7 cellular contexts compared by ENCODE assay signal in genomic region chr2:217943379-217944321, GRCh38. TPM values are rescaled to one million over a fixed set of nuclear protein-coding genes. Genes with fewer than 3 reads are reported as not detected.
DNase-seq lines count a peak whose midpoint lies in the region; FAIRE-seq and TF ChIP-seq lines count a peak whose summit lies in the region.

No MANE protein-coding gene starts in this region.

- H3K9me3 ChIP-seq in kidney (ENCODE audit: control insufficient read depth in 1 of 2, low read length in 2 of 2): no peaks in the 10 kb centered on the region

- H3K4me1 ChIP-seq in kidney (ENCODE audit: control insufficient read depth in 1 of 2, insufficient read depth in 1 of 2, low read depth in 1 of 2, low read length in 2 of 2): peaks cover 20 to 56% of the 10 kb centered on the region in 2 donors

- peak overlapping the region; percentile 82 to 90 for H3K9ac ChIP-seq in kidney (ENCODE audit: low read length in 2 of 2)

- intact Hi-C loops in kidney (cut with DNase I): loop anchor here (10.0 kb wide), 1 partner anchor 49 kb away; no protein-coding TSS in a partner anchor

- no peak for FAIRE-seq in kidney (lab: Jason Lieb, UNC)

- H3K27ac ChIP-seq in kidney (ENCODE audit: low read depth in 2 of 2, low read length in 2 of 2) (peak overlapping the region; percentile 93 to 96), skin epidermis (peak overlapping the region in 20 of 21 experiments; percentile 9 to 84 (median 58))

- peak; percentile 46 for TF ChIP-seq CTCF in kidney (IDR thresholded peaks at IDR 0.05; ENCODE audit: borderline replicate concordance, extremely low read depth, insufficient read depth)

- DNase-seq in GDM1 (lab: John Stamatoyannopoulos, UW) (peak; percentile 35), NCI-H2227 (lab: John Stamatoyannopoulos, UW; ENCODE audit: unreplicated experiment) (peak; percentile 87), T47D (ENCODE audit: low read depth in 1 of 2, low spot score in 1 of 2) (peak; percentile 72 to 78), kidney (peak; percentile 97), NCI-H1092 treated with DMSO at 0.1 percent for 48 hours (lab: John Stamatoyannopoulos, UW) (no peak), T-helper 9 cell (no peak)

- H3K36me3 ChIP-seq in kidney (ENCODE audit: control insufficient read depth in 1 of 2, insufficient read depth in 2 of 2, low read length in 2 of 2): peaks cover 0 to 4% of the 10 kb centered on the region in 2 donors

- in situ Hi-C loops in T47D (cut with HindIII; ENCODE audit: low pct_unique_long_range_greater_than_20kb, low sequenced_read_pairs): no loop called here

- peak overlapping the region; percentile 93 to 98 for H3K4me3 ChIP-seq in kidney (ENCODE audit: low read length in 2 of 2)
- peak overlapping the region; percentile 24 to 41 (median 29) for H3K4me3 ChIP-seq in skin epidermis

RNA-seq across cellular contexts. Expression of gene TNS1, which starts 59.1 kb away (rescaled TPM):
- 471 TPM for total RNA-seq in kidney
- 44.8 TPM for polyA plus RNA-seq in kidney (ENCODE audit: insufficient read depth, low read depth, low replicate concordance)

Comparison
In these comparisons a context has a peak if more than half of its experiments do, and no peak if none do; other contexts are left out.
1. DNase-seq: peak in GDM1 (single experiment), NCI-H2227 (single experiment), T47D (2 of 2) and kidney (single experiment); none in NCI-H1092 treated with DMSO at 0.1 percent for 48 hours (single experiment) and T-helper 9 cell (single experiment).